8 cellular contexts compared by ENCODE assay signal in genomic region chr2:27262379-27263286, GRCh38. TPM values are rescaled to one million over a fixed set of nuclear protein-coding genes. Genes with fewer than 3 reads are reported as not detected.
A peak's percentile ranks its signal among the peaks of the same experiment; 100 is the strongest.
DNase-seq lines count a peak whose midpoint lies in the region; ATAC-seq lines count a peak whose summit lies in the region.

SLC30A3 (minus strand) TSS chr2:27263047; CDS start chr2:27262906, 141 bp downstream.

- peaks cover 36% of the 10 kb centered on the region for H3K4me1 ChIP-seq in mononuclear cell (ENCODE audit: insufficient read depth, low read length)

- H3K27me3 ChIP-seq in mononuclear cell (ENCODE audit: insufficient read depth, low read length), result peaks cover 68% of the 10 kb centered on the region

- peak; percentile 59 for ATAC-seq in GM18498 (IDR thresholded peaks at IDR 0.05; ENCODE audit: unreplicated experiment)

- peak within 1 kb of the TSS; percentile 16 for H3K4me3 ChIP-seq in mononuclear cell (ENCODE audit: low read length)

- no peaks in the 10 kb centered on the region for H3K9me3 ChIP-seq in mononuclear cell (ENCODE audit: low read depth, low read length)

- DNase-seq in NCI-H146 (lab: John Stamatoyannopoulos, UW) (peak; percentile 43), putamen (ENCODE audit: low spot score) (no peak), mesenteric fat pad (ENCODE audit: low spot score) (no peak)
- peak; percentile 79 to 82 for DNase-seq in activated CD4-positive, alpha-beta T cell treated with anti-CD3 and anti-CD28 coated beads, Interleukin-2, amount 50 U/mL, for 48 hours
- DNase-seq in effector CD8-positive, alpha-beta T cell (lab: John Stamatoyannopoulos, UW), result peak; percentile 56
- DNase-seq in stimulated activated CD8-positive, alpha-beta memory T cell treated with anti-CD3 and anti-CD28 coated beads, Interleukin-15, amount 100 ng/mL, for 48 hours (ENCODE audit: low read depth in 2 of 2), result peak; percentile 49 to 63

RNA-seq across cellular contexts. Expression of gene SLC30A3, which starts in this region (rescaled TPM):
- not detected for total RNA-seq in mononuclear cell
- not detected for total RNA-seq in mesenteric fat pad

Comparison
In these comparisons a context has a peak if more than half of its experiments do, and no peak if none do; other contexts are left out.
1. DNase-seq: peak in NCI-H146 (single experiment), activated CD4-positive, alpha-beta T cell treated with anti-CD3 and anti-CD28 coated beads, Interleukin-2, amount 50 U/mL, for 48 hours (2 of 2), effector CD8-positive, alpha-beta T cell (single experiment) and stimulated activated CD8-positive, alpha-beta memory T cell treated with anti-CD3 and anti-CD28 coated beads, Interleukin-15, amount 100 ng/mL, for 48 hours (2 of 2); none in putamen (single experiment) and mesenteric fat pad (single experiment).